10 cellular contexts compared by ENCODE assay signal in genomic region chr4:5399790-5400421, GRCh38.
DNase-seq lines count a peak whose midpoint lies in the region; ATAC-seq lines count a peak whose summit lies in the region.
"Had no signal": no experiment of that assay in that cellular context is flagged by ENCODE, and none has a peak within 500 bp of the region (broad histone marks: within the 10 kb centered on the region; RNA-seq: fewer than 3 reads in every experiment).

No MANE protein-coding gene starts in this region.

- in situ Hi-C loops in ACHN (cut with HindIII; ENCODE audit: low pct_ligation_motif_present, low pct_unique_long_range_greater_than_20kb, low sequenced_read_pairs), result no loop called here
- in situ Hi-C loops in SK-MEL-5 (cut with HindIII; ENCODE audit: low pct_unique_long_range_greater_than_20kb, low sequenced_read_pairs), result no loop called here

- peak; percentile 8 for DNase-seq in ACHN
- peak; percentile 7 for DNase-seq in GM19238 (ENCODE audit: insufficient read length, low spot score)
- DNase-seq in SK-MEL-5 (ENCODE audit: low read depth, low spot score), result peak; percentile 60
- DNase-seq in hepatic stellate cell (ENCODE audit: low spot score), result peak; percentile 51
- no peak for DNase-seq in pons (ENCODE audit: low spot score)
- no peak for DNase-seq in NCI-H345 (lab: John Stamatoyannopoulos, UW)
- DNase-seq: hippocampal formation, T-cell had no signal

- ATAC-seq in HG02852 (IDR thresholded peaks at IDR 0.05; ENCODE audit: unreplicated experiment), result no peak
- ATAC-seq in HG02938 (IDR thresholded peaks at IDR 0.05; ENCODE audit: unreplicated experiment), result no peak

Comparison
In these comparisons a context has a peak if more than half of its experiments do, and no peak if none do; other contexts are left out.
1. DNase-seq: peak in ACHN (single experiment), GM19238 (single experiment), SK-MEL-5 (single experiment) and hepatic stellate cell (single experiment); none in pons (single experiment) and NCI-H345 (single experiment).